Comparison of ENCODE assay signal across 2 cellular contexts in genomic region chr10:117216028-117216427, GRCh38.
TF ChIP-seq lines count a peak whose summit lies in the region.

No MANE protein-coding gene starts in this region.

TF ChIP-seq in SK-N-SH, 30 proteins besides CTCF, POLR2A, EP300 and RAD21 (continued from another document):
- TF ChIP-seq REST (IDR thresholded peaks at IDR 0.05; ENCODE audit: low read depth, low read length) (no peak), ELF1 (IDR thresholded peaks at IDR 0.05) (no peak), JUND (IDR thresholded peaks at IDR 0.05) (no peak), EZH2phosphoT487 (IDR thresholded peaks at IDR 0.05; ENCODE audit: borderline replicate concordance, low read depth) (no peak), RFX5 (IDR thresholded peaks at IDR 0.05; ENCODE audit: low read length) (no peak), POLR2AphosphoS5 (IDR thresholded peaks at IDR 0.05; ENCODE audit: low read depth, low read length) (no peak), RXRA (IDR thresholded peaks at IDR 0.05; ENCODE audit: borderline replicate concordance, low read depth) (no peak), SMC3 (IDR thresholded peaks at IDR 0.05; ENCODE audit: low read depth, low read length) (no peak), MXI1 (IDR thresholded peaks at IDR 0.05; ENCODE audit: low read depth, low read length) (no peak), MAX (IDR thresholded peaks at IDR 0.05; ENCODE audit: low read depth) (no peak)

TF ChIP-seq in SK-N-SH treated with all-trans-retinoic acid at 6 μM for 48 hours, 23 proteins besides CTCF, POLR2A, EP300 and RAD21 (continued from another document):
- TF ChIP-seq POU6F1 (CRISPR knock-in tag; IDR thresholded peaks at IDR 0.05; ENCODE audit: borderline replicate concordance, low read depth) (no peak), CSRNP3 (CRISPR knock-in tag; IDR thresholded peaks at IDR 0.05) (no peak), ZFP30 (CRISPR knock-in tag; IDR thresholded peaks at IDR 0.05) (no peak), BACH2 (CRISPR knock-in tag; IDR thresholded peaks at IDR 0.05; ENCODE audit: borderline replicate concordance) (no peak)
